In the genomic region with DNA sequence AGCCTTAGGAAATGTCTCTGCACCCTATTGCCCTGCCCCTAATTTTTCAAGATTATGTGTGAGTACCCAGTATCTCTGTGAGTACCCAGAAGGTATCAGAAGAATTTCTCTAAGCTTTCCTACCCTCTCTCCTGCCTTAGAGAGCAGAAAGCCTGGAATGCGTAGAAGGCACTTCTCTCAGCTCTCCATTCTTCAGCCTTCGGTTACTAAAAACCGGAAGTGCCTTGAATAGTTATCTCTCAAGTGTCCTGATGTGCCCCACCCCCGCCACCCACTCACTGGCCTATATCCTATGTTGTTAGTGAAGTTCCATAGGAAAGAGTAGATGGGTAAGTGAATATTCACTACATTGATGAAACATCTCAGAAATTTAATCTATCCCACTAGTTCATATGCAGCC, we compare ENCODE assay signal across 30 cellular contexts.
"Had no signal": no experiment of that assay in that cellular context is flagged by ENCODE, and none has a peak within 500 bp of the region (broad histone marks: within the 10 kb centered on the region; RNA-seq: fewer than 3 reads in every experiment).

No MANE protein-coding gene starts in this region.

- H3K4me1 ChIP-seq: ascending aorta, lower lobe of right lung, right lobe of liver, testis, vagina had no signal

- ATAC-seq: activated CD4-positive, CD25-positive, alpha-beta regulatory T cell treated with anti-CD3 and anti-CD28 coated beads, Interleukin-2, amount 50 U/mL, for 24 hours; effector memory CD8-positive, alpha-beta T cell; left lobe of liver; mucosa of descending colon; natural killer cell treated with Interleukin-12 subunit alpha and Interleukin-12 subunit beta and Interleukin-15 and Interleukin-18, amount 100 ng/mL, for 72 hours; right lobe of liver; stimulated activated naive CD8-positive, alpha-beta T cell treated with anti-CD3 and anti-CD28 coated beads, Interleukin-15, Interleukin-2, amounts not matched to agents 100 U/mL and 50 U/mL, for 24 hours; T-helper 17 cell had no signal

- DNase-seq: activated CD4-positive, alpha-beta T cell treated with anti-CD3 and anti-CD28 coated beads for 48 hours; activated CD4-positive, alpha-beta T cell treated with anti-CD3 and anti-CD28 coated beads, Interleukin-2, amount 50 U/mL, for 48 hours; activated CD8-positive, alpha-beta memory T cell treated with anti-CD3 and anti-CD28 coated beads for 24 hours; activated effector memory CD4-positive, alpha-beta T cell treated with anti-CD3 and anti-CD28 coated beads, Interleukin-2, amount 50 U/mL, for 16 hours; activated naive CD4-positive, alpha-beta T cell treated with anti-CD3 and anti-CD28 coated beads, Interleukin-2, amount 10 ng/mL, durations not matched to agents 7 days and 5 days; activated naive CD8-positive, alpha-beta T cell treated with anti-CD3 and anti-CD28 coated beads, Interleukin-2, amount 10 ng/mL, durations not matched to agents 7 days and 5 days; cortex of kidney; effector memory CD8-positive, alpha-beta T cell; head of caudate nucleus; hippocampal formation; kidney glomerular epithelial cell; lower lobe of right lung; mucosa of descending colon; ovary; right lobe of liver; stimulated activated CD4-positive, alpha-beta T cell treated with anti-CD3 and anti-CD28 coated beads, Interleukin-2, amount 100 ng/mL, for 48 hours; stimulated activated naive CD8-positive, alpha-beta T cell treated with anti-CD3 and anti-CD28 coated beads, Interleukin-15, Interleukin-2, amounts not matched to agents 100 U/mL and 50 U/mL, for 24 hours; T-helper 17 cell; T1000; testis had no signal

- H3K4me3 ChIP-seq: ascending aorta, lower lobe of right lung, mucosa of descending colon, ovary, right lobe of liver, testis, vagina had no signal

- H3K4me1 Mint-ChIP-seq: activated naive CD4-positive, alpha-beta T cell treated with anti-CD3 and anti-CD28 coated beads, Interleukin-2, amount 10 ng/mL, durations not matched to agents 7 days and 5 days; activated naive CD8-positive, alpha-beta T cell treated with anti-CD3 and anti-CD28 coated beads, Interleukin-2, amount 10 ng/mL, durations not matched to agents 7 days and 5 days; brain; T-helper 17 cell had no signal

- H3K27ac Mint-ChIP-seq: activated naive CD4-positive, alpha-beta T cell treated with anti-CD3 and anti-CD28 coated beads, Interleukin-2, amount 10 ng/mL, durations not matched to agents 7 days and 5 days; activated naive CD8-positive, alpha-beta T cell treated with anti-CD3 and anti-CD28 coated beads, Interleukin-2, amount 10 ng/mL, durations not matched to agents 7 days and 5 days; activated T-helper 1 cell treated with anti-CD3 and anti-CD28 coated beads, Interleukin-12 subunit alpha, Interleukin-12 subunit beta, Interleukin-2, Interleukin-4 antibody, amounts not matched to agents 30 ng/mL and 10 ng/mL and 1 ng/mL, durations not matched to agents 14 hours and 24 hours and 36 hours; brain; effector memory CD8-positive, alpha-beta T cell; natural killer cell treated with Interleukin-12 subunit alpha and Interleukin-12 subunit beta and Interleukin-15 and Interleukin-18, amount 100 ng/mL, for 72 hours; progenitor cell of endocrine pancreas; T-helper 17 cell had no signal

- H3K36me3 ChIP-seq: ascending aorta, lower lobe of right lung, neutrophil, ovary, right lobe of liver, vagina had no signal

- H3K27ac ChIP-seq: ascending aorta, lower lobe of right lung, neutrophil, ovary, right lobe of liver, testis, vagina, VCaP had no signal

- H3K4me3 Mint-ChIP-seq: activated naive CD4-positive, alpha-beta T cell treated with anti-CD3 and anti-CD28 coated beads, Interleukin-2, amount 10 ng/mL, durations not matched to agents 7 days and 5 days; activated naive CD8-positive, alpha-beta T cell treated with anti-CD3 and anti-CD28 coated beads, Interleukin-2, amount 10 ng/mL, durations not matched to agents 7 days and 5 days; activated T-helper 1 cell treated with anti-CD3 and anti-CD28 coated beads, Interleukin-12 subunit alpha, Interleukin-12 subunit beta, Interleukin-2, Interleukin-4 antibody, amounts not matched to agents 30 ng/mL and 10 ng/mL and 1 ng/mL, durations not matched to agents 14 hours and 24 hours and 36 hours; brain; effector memory CD8-positive, alpha-beta T cell; natural killer cell treated with Interleukin-12 subunit alpha and Interleukin-12 subunit beta and Interleukin-15 and Interleukin-18, amount 100 ng/mL, for 72 hours; T-helper 17 cell had no signal

- H3K36me3 Mint-ChIP-seq: activated naive CD4-positive, alpha-beta T cell treated with anti-CD3 and anti-CD28 coated beads, Interleukin-2, amount 10 ng/mL, durations not matched to agents 7 days and 5 days; activated naive CD8-positive, alpha-beta T cell treated with anti-CD3 and anti-CD28 coated beads, Interleukin-2, amount 10 ng/mL, durations not matched to agents 7 days and 5 days; brain had no signal

- H3K27me3 Mint-ChIP-seq: activated naive CD4-positive, alpha-beta T cell treated with anti-CD3 and anti-CD28 coated beads, Interleukin-2, amount 10 ng/mL, durations not matched to agents 7 days and 5 days; activated naive CD8-positive, alpha-beta T cell treated with anti-CD3 and anti-CD28 coated beads, Interleukin-2, amount 10 ng/mL, durations not matched to agents 7 days and 5 days; brain; effector memory CD8-positive, alpha-beta T cell; natural killer cell treated with Interleukin-12 subunit alpha and Interleukin-12 subunit beta and Interleukin-15 and Interleukin-18, amount 100 ng/mL, for 72 hours; progenitor cell of endocrine pancreas; T-helper 17 cell had no signal

- H3K27me3 ChIP-seq: ascending aorta, neutrophil, ovary, right lobe of liver, testis, vagina had no signal

- H3K9me3 Mint-ChIP-seq: activated naive CD8-positive, alpha-beta T cell treated with anti-CD3 and anti-CD28 coated beads, Interleukin-2, amount 10 ng/mL, durations not matched to agents 7 days and 5 days; brain had no signal

- H3K9me3 ChIP-seq: ascending aorta, neutrophil, ovary, right lobe of liver, testis, vagina had no signal
